In the genomic region with DNA sequence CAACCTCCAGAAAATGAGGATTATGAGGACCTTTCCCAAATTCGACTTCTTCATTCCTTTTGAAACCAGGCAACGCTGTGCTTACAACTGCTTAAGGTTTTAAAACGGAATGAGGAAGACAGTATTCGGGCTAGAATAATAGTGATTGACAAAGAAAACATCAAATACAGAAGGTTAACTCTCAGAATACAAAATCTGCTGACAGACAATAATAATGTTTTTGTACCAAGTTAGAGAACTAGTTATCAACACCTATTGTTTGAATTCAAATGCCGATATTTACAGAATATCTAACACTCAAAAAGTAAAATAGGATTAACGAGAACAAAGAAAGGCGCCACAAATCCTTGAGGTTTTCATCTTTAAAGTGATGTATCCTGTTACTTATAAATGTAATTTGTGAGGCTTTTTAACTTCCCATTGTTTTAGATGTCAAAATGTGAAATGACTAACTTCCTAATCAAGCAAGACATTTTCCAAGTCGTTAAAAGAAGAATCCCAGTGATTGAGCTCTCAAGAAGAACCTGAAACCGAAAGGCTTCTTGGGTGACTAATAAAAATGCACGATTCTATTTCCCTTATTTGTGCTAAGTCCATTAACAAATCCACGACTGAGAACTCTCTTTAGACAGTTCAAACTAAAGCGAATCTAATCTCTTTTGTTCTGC, we compare ENCODE assay signal across 20 cellular contexts.
DNase-seq lines count a peak whose midpoint lies in the region; ATAC-seq and TF ChIP-seq lines count a peak whose summit lies in the region.
"Had no signal": no experiment of that assay in that cellular context is flagged by ENCODE, and none has a peak within 500 bp of the region (broad histone marks: within the 10 kb centered on the region; RNA-seq: fewer than 3 reads in every experiment).

No MANE protein-coding gene starts in this region.

- intact Hi-C loops in Right ventricle myocardium inferior (cut with DNase I) (no loop called here), Calu3 (cut with micrococcal nuclease; ENCODE audit: unreplicated experiment) (no loop called here)

- no peak overlapping the region for H2BK120ac ChIP-seq in mesendoderm (ENCODE audit: low read depth, low read length)

- H3K27ac ChIP-seq in right atrium auricular region (peak overlapping the region; percentile 50 to 58), coronary artery (peak overlapping the region; percentile 83 to 84), mesendoderm (ENCODE audit: low read depth, low read length) (peak overlapping the region; percentile 12)
- H3K27ac ChIP-seq: C4-2B, neutrophil, right lobe of liver had no signal

- no peak overlapping the region for H3K56ac ChIP-seq in mesendoderm (ENCODE audit: low read length)

- H3K4me1 Mint-ChIP-seq in Calu3 (ENCODE audit: low read depth, unreplicated experiment), result no peaks in the 10 kb centered on the region
- H3K4me1 Mint-ChIP-seq in T-helper 2 cell treated with Interferon-gamma antibody and Interleukin-4, amounts not matched to agents 5 μg/mL and 100 μg/mL, for 36 hours (ENCODE audit: low read depth), result no peaks in the 10 kb centered on the region

- no peak overlapping the region for H3K4ac ChIP-seq in mesendoderm (ENCODE audit: low read depth, low read length)

- H4K5ac ChIP-seq in mesendoderm (ENCODE audit: low read length), result no peak overlapping the region

- CTCF ChIA-PET in Calu3 (lab: Charles Lee), result no interaction called here

- no peak overlapping the region for H2BK15ac ChIP-seq in mesendoderm (replicated peaks; ENCODE audit: low read depth)

- no peak overlapping the region for H2BK5ac ChIP-seq in mesendoderm (ENCODE audit: low read length)

- BruUV-seq in Calu3 (replicated peaks; lab: Mats Ljungman, UMichigan), result no TSS peak

- no peak overlapping the region for H3K9ac ChIP-seq in mesendoderm (ENCODE audit: low read length)

- H3K36me3 ChIP-seq in right atrium auricular region (no peaks in the 10 kb centered on the region), mesendoderm (ENCODE audit: control insufficient read depth, insufficient read depth, low read length) (no peaks in the 10 kb centered on the region)
- H3K36me3 ChIP-seq: left lung, neutrophil, right lobe of liver, thoracic aorta had no signal

- DNase-seq in right atrium auricular region (ENCODE audit: low spot score) (no peak), Right ventricle myocardium inferior (ENCODE audit: missing footprints) (no peak), coronary artery (ENCODE audit: low spot score) (no peak), mesendoderm (no peak), kidney glomerular epithelial cell (lab: John Stamatoyannopoulos, UW) (no peak), Calu3 (no peak)
- no peak for DNase-seq in T-helper 2 cell treated with Interferon-gamma antibody and Interleukin-4, amounts not matched to agents 5 μg/mL and 100 μg/mL, for 36 hours (ENCODE audit: low spot score)
- DNase-seq: activated CD4-positive, alpha-beta T cell treated with anti-CD3 and anti-CD28 coated beads, Interleukin-2, amount 50 U/mL, for 1 hour; activated effector memory CD4-positive, alpha-beta T cell treated with Interleukin-2 at 50 U/mL for 16 hours; left lung; NCI-H1417 treated with DMSO at 0.1 percent for 48 hours; NCI-H526 treated with DMSO at 0.1 percent for 48 hours; right lobe of liver; SHP77 treated with DMSO at 0.1 percent for 48 hours; T-helper 1 cell had no signal

- H3K27ac Mint-ChIP-seq in Calu3 (ENCODE audit: unreplicated experiment), result no peak overlapping the region
- H3K27ac Mint-ChIP-seq in T-helper 2 cell treated with Interferon-gamma antibody and Interleukin-4, amounts not matched to agents 5 μg/mL and 100 μg/mL, for 36 hours, result no peak overlapping the region

- peaks cover 0 to 14% of the 10 kb centered on the region in 2 donors for H3K4me1 ChIP-seq in right atrium auricular region
- H3K4me1 ChIP-seq in mesendoderm (ENCODE audit: control insufficient read depth, low read depth, low read length), result no peaks in the 10 kb centered on the region
- H3K4me1 ChIP-seq: left lung had no signal

- no peaks in the 10 kb centered on the region for H3K9me3 Mint-ChIP-seq in Calu3 (ENCODE audit: low read depth, unreplicated experiment)
- no peaks in the 10 kb centered on the region for H3K9me3 Mint-ChIP-seq in T-helper 2 cell treated with Interferon-gamma antibody and Interleukin-4, amounts not matched to agents 5 μg/mL and 100 μg/mL, for 36 hours

- no peaks in the 10 kb centered on the region for H3K79me2 ChIP-seq in mesendoderm (ENCODE audit: control insufficient read depth, insufficient read depth, low read length)

- no peak overlapping the region for H3K4me3 Mint-ChIP-seq in Calu3 (ENCODE audit: low read depth, unreplicated experiment)
- H3K4me3 Mint-ChIP-seq in T-helper 2 cell treated with Interferon-gamma antibody and Interleukin-4, amounts not matched to agents 5 μg/mL and 100 μg/mL, for 36 hours, result no peak overlapping the region

- H3K18ac ChIP-seq in mesendoderm (ENCODE audit: low read length), result no peak overlapping the region

- H3K9me3 ChIP-seq in right atrium auricular region, result no peaks in the 10 kb centered on the region
- H3K9me3 ChIP-seq: left lung, neutrophil, right lobe of liver, thoracic aorta had no signal

- WGBS in mesendoderm (ENCODE audit: extremely low coverage, insufficient coverage, low lambda C conversion rate), result no CpG with 5 or more reads among the region's 12 CpGs

- no peak for ATAC-seq in Right ventricle myocardium inferior
- no peak for ATAC-seq in GM21423 (IDR thresholded peaks at IDR 0.05; ENCODE audit: unreplicated experiment)
- ATAC-seq: esophagus mucosa, left lung had no signal

- no peak overlapping the region for H3K23ac ChIP-seq in mesendoderm (ENCODE audit: low read length)

- H4K8ac ChIP-seq in mesendoderm (ENCODE audit: low read depth, low read length), result no peak overlapping the region

- TF ChIP-seq CTCF in right atrium auricular region (IDR thresholded peaks at IDR 0.05) (no peak), coronary artery (IDR thresholded peaks at IDR 0.05) (no peak), Calu3 (IDR thresholded peaks at IDR 0.05; ENCODE audit: unreplicated experiment) (no peak)

- H3K36me3 Mint-ChIP-seq in Calu3 (ENCODE audit: insufficient read depth, unreplicated experiment), result no peaks in the 10 kb centered on the region
- H3K36me3 Mint-ChIP-seq in T-helper 2 cell treated with Interferon-gamma antibody and Interleukin-4, amounts not matched to agents 5 μg/mL and 100 μg/mL, for 36 hours (ENCODE audit: low read depth), result no peaks in the 10 kb centered on the region

- H2AK5ac ChIP-seq in mesendoderm (ENCODE audit: low read length), result no peak overlapping the region

- no peaks in the 10 kb centered on the region for H3K27me3 Mint-ChIP-seq in Calu3 (ENCODE audit: unreplicated experiment)
- no peaks in the 10 kb centered on the region for H3K27me3 Mint-ChIP-seq in T-helper 2 cell treated with Interferon-gamma antibody and Interleukin-4, amounts not matched to agents 5 μg/mL and 100 μg/mL, for 36 hours (ENCODE audit: low read depth)

- H3K4me3 ChIP-seq in right atrium auricular region, result no peak overlapping the region
- H3K4me3 ChIP-seq in coronary artery, result peak overlapping the region; percentile 33
- no peak overlapping the region for H3K4me3 ChIP-seq in mesendoderm (ENCODE audit: low read length)
- H3K4me3 ChIP-seq: left lung, right lobe of liver, thoracic aorta had no signal

- H3K4me2 ChIP-seq in mesendoderm (ENCODE audit: low read length), result no peak overlapping the region

- no peaks in the 10 kb centered on the region for H3K79me1 ChIP-seq in mesendoderm (ENCODE audit: low read length)

- no peaks in the 10 kb centered on the region for H3K27me3 ChIP-seq in right atrium auricular region
- H3K27me3 ChIP-seq in mesendoderm (ENCODE audit: insufficient read depth, low read length, poor library complexity), result no peaks in the 10 kb centered on the region
- H3K27me3 ChIP-seq: left lung, neutrophil, right lobe of liver had no signal

Comparison
In these comparisons a context has a peak if more than half of its experiments do, and no peak if none do; other contexts are left out.
1. H3K27ac ChIP-seq: peak in every context shown above with its lines; median percentile 84 in coronary artery; 54 in right atrium auricular region; 12 in mesendoderm.